In the genomic region with DNA sequence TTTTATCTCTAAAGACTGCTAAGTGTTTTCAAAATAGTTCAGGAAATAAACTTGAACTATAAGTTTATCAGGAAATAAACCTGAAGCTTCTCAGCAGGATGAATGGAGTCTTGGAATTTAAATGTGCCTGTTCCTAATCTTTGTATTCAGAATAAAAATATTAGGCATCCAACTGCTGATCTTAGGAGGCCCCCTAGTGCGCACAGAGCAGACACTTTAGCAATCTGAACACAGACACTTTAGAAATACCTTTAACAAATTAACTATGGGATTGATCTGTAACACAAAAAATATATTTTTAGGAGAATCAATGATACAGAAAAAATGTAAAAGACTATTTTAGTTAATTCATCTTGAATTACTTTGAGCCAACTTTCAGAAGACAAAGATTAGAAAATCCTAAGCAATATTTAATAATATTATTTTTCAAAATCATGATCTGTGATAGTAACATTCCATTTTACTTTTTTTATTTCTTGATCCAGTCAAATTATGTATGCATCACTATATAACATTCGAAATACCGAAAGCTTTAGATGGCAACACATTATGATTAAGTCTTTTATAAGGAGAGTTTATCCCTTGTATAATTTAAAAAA, we compare ENCODE assay signal across 8 cellular contexts.
DNase-seq lines count a peak whose midpoint lies in the region; ATAC-seq and TF ChIP-seq lines count a peak whose summit lies in the region.

No MANE protein-coding gene starts in this region.

- peaks cover 7% of the 10 kb centered on the region for H3F3A ChIP-seq in SK-N-SH (replicated peaks; ENCODE audit: insufficient read depth)

- no peak for TF ChIP-seq EP300 in SK-N-SH (IDR thresholded peaks at IDR 0.05; ENCODE audit: borderline replicate concordance in 1 of 2, low read depth in 1 of 2, low read length in 1 of 2)
- TF ChIP-seq EP300 in tibial nerve (IDR thresholded peaks at IDR 0.05): no peak

- no peaks in the 10 kb centered on the region for H3K9me3 ChIP-seq in SK-N-SH
- no peaks in the 10 kb centered on the region for H3K9me3 ChIP-seq in right lobe of liver
- H3K9me3 ChIP-seq in tibial nerve: no peaks in the 10 kb centered on the region

- intact Hi-C loops in right lobe of liver (cut with DNase I): no loop called here

- POLR2A ChIA-PET in SK-N-SH (lab: Yijun Ruan, JAX): no interaction called here

- no peak overlapping the region for H3K4me2 ChIP-seq in KMS-11
- H3K4me2 ChIP-seq in SK-N-SH: no peak overlapping the region

- ATAC-seq in right lobe of liver (peak; percentile 64 to 80 (median 72)), HG02588 (IDR thresholded peaks at IDR 0.05; ENCODE audit: unreplicated experiment) (no peak)

- CTCF ChIA-PET in SK-N-SH (lab: Yijun Ruan, JAX): interaction anchor here (0.6 to 3.4 kb wide), 29 partner anchors 10 to 684 kb away, joined by 3 to 33 read pairs (median 3); no protein-coding TSS in a partner anchor

- H4K20me1 ChIP-seq in KMS-11 (ENCODE audit: insufficient read depth) (no peaks in the 10 kb centered on the region), SK-N-SH (ENCODE audit: insufficient read depth) (no peaks in the 10 kb centered on the region)

- H3K4me1 ChIP-seq in KMS-11 (ENCODE audit: low read depth, poor library complexity, severe bottlenecking): no peaks in the 10 kb centered on the region
- H3K4me1 ChIP-seq in SK-N-SH (ENCODE audit: control insufficient read depth in 1 of 2, insufficient read depth in 2 of 2, low read depth in 1 of 2, low read length in 1 of 2): no peaks in the 10 kb centered on the region
- H3K4me1 ChIP-seq in right lobe of liver: no peaks in the 10 kb centered on the region
- H3K4me1 ChIP-seq in tibial nerve: no peaks in the 10 kb centered on the region

- DNase-seq in DMS53 treated with DMSO at 0.1 percent for 48 hours (lab: John Stamatoyannopoulos, UW; ENCODE audit: unreplicated experiment): peak; percentile 14
- peak; percentile 51 for DNase-seq in SK-N-SH
- DNase-seq in cerebellum (ENCODE audit: low spot score): peak; percentile 31
- no peak for DNase-seq in right lobe of liver
- DNase-seq in tibial nerve (ENCODE audit: low spot score in 2 of 2): peak in 1 of 2 donors; percentile 60
- no peak for DNase-seq in germinal center (ENCODE audit: low spot score)

- TF ChIP-seq CTCF in KMS-11 (conservative IDR thresholded peaks at IDR 0.05; ENCODE audit: low read depth, low read length) (peak; percentile 37; the same call in 1 of the 2 replicates), SK-N-SH (IDR thresholded peaks at IDR 0.05) (peak; percentile 87), right lobe of liver (IDR thresholded peaks at IDR 0.05) (peak; percentile 54 to 71 (median 54)), tibial nerve (IDR thresholded peaks at IDR 0.05) (peak; percentile 56 to 81 (median 72))

- H3K9ac ChIP-seq in KMS-11: no peak overlapping the region
- H3K9ac ChIP-seq in SK-N-SH: no peak overlapping the region

- H3K27ac ChIP-seq in KMS-11 (no peak overlapping the region), SK-N-SH (ENCODE audit: low read depth in 2 of 2, low read length in 1 of 2) (no peak overlapping the region), right lobe of liver (no peak overlapping the region), tibial nerve (no peak overlapping the region)

- H3K4me3 ChIP-seq in KMS-11 (IDR thresholded peaks at IDR 0.05; ENCODE audit: insufficient read depth, low read depth, low read length): no peak overlapping the region
- H3K4me3 ChIP-seq in SK-N-SH (ENCODE audit: low read depth in 2 of 2, low read length in 1 of 2): no peak overlapping the region
- no peak overlapping the region for H3K4me3 ChIP-seq in right lobe of liver
- H3K4me3 ChIP-seq in tibial nerve: no peak overlapping the region

- 57% methylated on average over 3 of the region's 3 CpGs for WGBS in SK-N-SH (ENCODE audit: low lambda C conversion rate)
- 34% methylated on average over 3 of the region's 3 CpGs for WGBS in right lobe of liver (ENCODE audit: insufficient coverage, low coverage, low lambda C conversion rate, missing lambda C conversion rate)
- 45 to 69% methylated on average over 3 of the region's 3 CpGs for WGBS in tibial nerve, 2 donors

- TF ChIP-seq RAD21 in SK-N-SH (IDR thresholded peaks at IDR 0.05; ENCODE audit: low read length): peak; percentile 98

- TF ChIP-seq POLR2A in right lobe of liver (IDR thresholded peaks at IDR 0.05): no peak
- TF ChIP-seq POLR2A in tibial nerve (IDR thresholded peaks at IDR 0.05): no peak

- H2AFZ ChIP-seq in KMS-11 (ENCODE audit: low read depth) (no peak overlapping the region), SK-N-SH (ENCODE audit: low read depth) (no peak overlapping the region)

- H3K79me2 ChIP-seq in KMS-11 (ENCODE audit: insufficient read depth, low read depth) (no peaks in the 10 kb centered on the region), SK-N-SH (ENCODE audit: insufficient read depth) (no peaks in the 10 kb centered on the region)

- H3K36me3 ChIP-seq in KMS-11 (ENCODE audit: insufficient read depth): no peaks in the 10 kb centered on the region
- H3K36me3 ChIP-seq in SK-N-SH (replicated peaks in 1 of 2; ENCODE audit: control insufficient read depth in 1 of 2, insufficient read depth in 2 of 2, low read length in 1 of 2): no peaks in the 10 kb centered on the region
- no peaks in the 10 kb centered on the region for H3K36me3 ChIP-seq in right lobe of liver
- no peaks in the 10 kb centered on the region for H3K36me3 ChIP-seq in tibial nerve

- H3K9me2 ChIP-seq in SK-N-SH: no peaks in the 10 kb centered on the region

- H3K27me3 ChIP-seq in KMS-11 (ENCODE audit: insufficient read depth, low read depth) (no peaks in the 10 kb centered on the region), SK-N-SH (ENCODE audit: insufficient read depth) (no peaks in the 10 kb centered on the region), right lobe of liver (no peaks in the 10 kb centered on the region), tibial nerve (no peaks in the 10 kb centered on the region)

TF ChIP-seq in SK-N-SH, 30 proteins besides CTCF, POLR2A, EP300 and RAD21:
- TF ChIP-seq TCF12 (IDR thresholded peaks at IDR 0.05) (no peak), SMC3 (IDR thresholded peaks at IDR 0.05; ENCODE audit: low read depth, low read length) (peak; percentile 95)

Comparison
In these comparisons a context has a peak if more than half of its experiments do, and no peak if none do; other contexts are left out.
1. DNase-seq: peak in DMS53 treated with DMSO at 0.1 percent for 48 hours (single experiment), SK-N-SH (single experiment) and cerebellum (single experiment); none in right lobe of liver (0 of 3) and germinal center (single experiment).
2. CTCF ChIP-seq: peak in every context shown above with its lines; median percentile 87 in SK-N-SH; 72 in tibial nerve; 54 in right lobe of liver; 37 in KMS-11.